ENCODE assay signal across 23 cellular contexts in genomic region chr3:54731697-54732445, GRCh38.
"Had no signal": no experiment of that assay in that cellular context is flagged by ENCODE, and none has a peak within 500 bp of the region (broad histone marks: within the 10 kb centered on the region; RNA-seq: fewer than 3 reads in every experiment).

No MANE protein-coding gene starts in this region.

- H3K27ac ChIP-seq: brain microvascular endothelial cell, cardiac muscle cell, SJSA1 had no signal

- H3K4me1 ChIP-seq: SJSA1 had no signal

- H3K9me3 ChIP-seq: MG63, SJSA1 had no signal

- H3K27me3 ChIP-seq: brain microvascular endothelial cell, cardiac muscle cell, MG63, SJSA1 had no signal

- FAIRE-seq: RCC 7860 had no signal

- H3K36me3 ChIP-seq: brain microvascular endothelial cell, cardiac muscle cell, MG63, SJSA1 had no signal

- ATAC-seq: activated T-helper 17 cell treated with anti-CD3 and anti-CD28 coated beads, Interleukin-2, amount 50 U/mL, for 72 hours had no signal

- H3K4me3 ChIP-seq: cardiac muscle cell, MG63, SJSA1 had no signal

- DNase-seq: activated B cell treated with CpG ODN at 0.5 μM for 24 hours; activated CD4-positive, alpha-beta memory T cell treated with anti-CD3 and anti-CD28 coated beads, Interleukin-2, amount 10 ng/mL, durations not matched to agents 7 days and 5 days; activated CD4-positive, alpha-beta T cell treated with anti-CD3 and anti-CD28 coated beads for 1 hour; activated CD4-positive, alpha-beta T cell treated with anti-CD3 and anti-CD28 coated beads, Interleukin-2, amount 10 ng/mL, durations not matched to agents 7 days and 5 days; activated gamma-delta T cell; activated naive CD4-positive, alpha-beta T cell treated with anti-CD3 and anti-CD28 coated beads for 36 hours; activated T-cell treated with anti-CD3 and anti-CD28 coated beads for 4 hours; activated T-cell treated with anti-CD3 and anti-CD28 coated beads, Interleukin-2, amount 50 U/mL, for 48 hours; brain microvascular endothelial cell; MG63; MV-4-11; NCI-H1092 treated with DMSO at 0.1 percent for 48 hours; NCI-H1417 treated with DMSO at 0.1 percent for 48 hours; NCI-H1694; NCI-H2029; NCI-H345; NCI-H510A treated with DMSO at 0.1 percent for 48 hours; NCI-H69; SHP77 had no signal
